Comparison of ENCODE assay signal across 15 cellular contexts in genomic region chr6:5553767-5554166, GRCh38.
"Had no signal": no experiment of that assay in that cellular context is flagged by ENCODE, and none has a peak within 500 bp of the region (broad histone marks: within the 10 kb centered on the region; RNA-seq: fewer than 3 reads in every experiment).

No MANE protein-coding gene starts in this region.

- DNase-seq: activated CD4-positive, CD25-positive, alpha-beta regulatory T cell; activated effector memory CD4-positive, alpha-beta T cell treated with Interleukin-2 at 50 U/mL for 16 hours; activated T-cell treated with anti-CD3 and anti-CD28 coated beads, Interleukin-2, amount 50 U/mL, for 1 hour; amniotic stem cell; hypothalamus; kidney glomerular epithelial cell; right lobe of liver; stimulated activated naive CD4-positive, alpha-beta T cell; substantia nigra; trophoblast cell had no signal

- H3K27me3 ChIP-seq: right lobe of liver had no signal

- H3K27ac Mint-ChIP-seq: activated naive CD4-positive, alpha-beta T cell treated with anti-CD3 and anti-CD28 coated beads, Interleukin-2, amount 50 U/mL, for 24 hours; brain; nephron had no signal

- H3K4me3 ChIP-seq: prostate gland, right lobe of liver had no signal

- H3K27me3 Mint-ChIP-seq: activated naive CD4-positive, alpha-beta T cell treated with anti-CD3 and anti-CD28 coated beads, Interleukin-2, amount 50 U/mL, for 24 hours; brain; central memory CD8-positive, alpha-beta T cell had no signal

- H3K36me3 ChIP-seq: prostate gland, right lobe of liver had no signal

- H3K4me3 Mint-ChIP-seq: activated naive CD4-positive, alpha-beta T cell treated with anti-CD3 and anti-CD28 coated beads, Interleukin-2, amount 50 U/mL, for 24 hours; brain; central memory CD8-positive, alpha-beta T cell; nephron had no signal

- H3K4me1 Mint-ChIP-seq: nephron had no signal
